8 cellular contexts compared by ENCODE assay signal in genomic region chr4:82462415-82462831, GRCh38. TPM values are rescaled to one million over a fixed set of nuclear protein-coding genes. Genes with fewer than 3 reads are reported as not detected.
DNase-seq lines count a peak whose midpoint lies in the region; ATAC-seq, FAIRE-seq and TF ChIP-seq lines count a peak whose summit lies in the region.

No MANE protein-coding gene starts in this region.

- intact Hi-C loops in mammary epithelial cell (cut with micrococcal nuclease) (loop anchor here (1.0 to 10.0 kb wide), 6 partner anchors 260 to 820 kb away; partner anchors contain the start of gene SCD5), kidney (cut with DNase I) (no loop called here)

- in situ Hi-C loops in ACHN (cut with HindIII; ENCODE audit: low pct_ligation_motif_present, low pct_unique_long_range_greater_than_20kb, low sequenced_read_pairs) = loop anchor here (25.0 kb wide), 1 partner anchor 275 kb away; no protein-coding TSS in a partner anchor
- in situ Hi-C loops in mammary epithelial cell (cut with MboI; ENCODE audit: low sequenced_read_pairs in 2 of 2) = loop anchor here (10.0 to 25.0 kb wide), 2 partner anchors 282 to 350 kb away; no protein-coding TSS in a partner anchor

- DNase-seq in ACHN (peak; percentile 77), NCI-H2107 treated with DMSO at 0.1 percent for 48 hours (lab: John Stamatoyannopoulos, UW; ENCODE audit: unreplicated experiment) (peak; percentile 38), WERI-Rb-1 (peak; percentile 88), mammary epithelial cell (peak; percentile 62), kidney (peak; percentile 85)
- peak; percentile 85 for DNase-seq in stimulated activated CD4-positive, alpha-beta T cell treated with anti-CD3 and anti-CD28 coated beads, Interleukin-1b, Interleukin-23, amount 100 ng/mL, for 48 hours

- H3K9me3 ChIP-seq in WERI-Rb-1 (ENCODE audit: severe bottlenecking) (no peaks in the 10 kb centered on the region), mammary epithelial cell (replicated peaks; ENCODE audit: insufficient read depth, low read length) (no peaks in the 10 kb centered on the region), kidney (ENCODE audit: control insufficient read depth in 1 of 2, low read length in 2 of 2) (no peaks in the 10 kb centered on the region)

- BruUV-seq in mammary epithelial cell (replicated peaks; lab: Mats Ljungman, UMichigan) = no TSS peak

- ATAC-seq in GM18519 (IDR thresholded peaks at IDR 0.05; ENCODE audit: low FRiP score, unreplicated experiment) = peak; percentile 62
- peak; percentile 73 for ATAC-seq in HG03066 (IDR thresholded peaks at IDR 0.05; ENCODE audit: low read depth, unreplicated experiment)

- no peak overlapping the region for H3K4me2 ChIP-seq in mammary epithelial cell (ENCODE audit: insufficient read depth, low read depth, low read length)

- H2AFZ ChIP-seq in mammary epithelial cell (ENCODE audit: low read depth, low read length) = no peak overlapping the region

- WGBS in mammary epithelial cell (ENCODE audit: low coverage, missing lambda C conversion rate) = 5% methylated on average over 7 of the region's 7 CpGs

- no peak overlapping the region for H3K9ac ChIP-seq in mammary epithelial cell (ENCODE audit: insufficient read depth, low read length)
- H3K9ac ChIP-seq in kidney (ENCODE audit: low read length in 2 of 2) = no peak overlapping the region

- no peak for FAIRE-seq in kidney (lab: Jason Lieb, UNC)

- TF ChIP-seq CTCF in WERI-Rb-1 (IDR thresholded peaks at IDR 0.05; ENCODE audit: low read depth, low read length) (peak; percentile 85), mammary epithelial cell (conservative IDR thresholded peaks at IDR 0.05 in 1 of 2, IDR thresholded peaks at IDR 0.05 in 1 of 2; ENCODE audit: extremely low read depth in 1 of 2, insufficient read depth in 1 of 2, low read depth in 1 of 2, low read length in 2 of 2) (peak; percentile 78 to 79), kidney (IDR thresholded peaks at IDR 0.05; ENCODE audit: borderline replicate concordance, extremely low read depth, insufficient read depth) (peak; percentile 93)

- no peaks in the 10 kb centered on the region for H3K79me2 ChIP-seq in mammary epithelial cell (ENCODE audit: insufficient read depth, low read length)

- no peaks in the 10 kb centered on the region for H4K20me1 ChIP-seq in mammary epithelial cell (ENCODE audit: insufficient read depth, low read length)

- H3K27me3 ChIP-seq in WERI-Rb-1 (ENCODE audit: insufficient read depth, low read depth, severe bottlenecking) (no peaks in the 10 kb centered on the region), mammary epithelial cell (ENCODE audit: insufficient read depth, low read length) (no peaks in the 10 kb centered on the region)

- CTCF ChIA-PET in mammary epithelial cell (lab: Charles Lee; ENCODE audit: low non-redundant PET) = interaction anchor here (0.6 kb wide), 6 partner anchors 259 to 618 kb away, joined by 3 to 8 read pairs (median 6); no protein-coding TSS in a partner anchor

- dilution Hi-C loops in mammary epithelial cell (cut with HindIII; ENCODE audit: low sequenced_read_pairs) = no loop called here

- H3K4me1 ChIP-seq in mammary epithelial cell (ENCODE audit: insufficient read depth, low read length) (no peaks in the 10 kb centered on the region), kidney (ENCODE audit: control insufficient read depth in 1 of 2, insufficient read depth in 1 of 2, low read depth in 1 of 2, low read length in 2 of 2) (peaks cover 0 to 2% of the 10 kb centered on the region in 2 donors)

- H3K27ac ChIP-seq in WERI-Rb-1 (peak overlapping the region; percentile 33; the same call in 1 of the 2 replicates), mammary epithelial cell (ENCODE audit: insufficient read depth, low read depth, low read length) (no peak overlapping the region), kidney (ENCODE audit: low read depth in 2 of 2, low read length in 2 of 2) (no peak overlapping the region)

- H3K36me3 ChIP-seq in WERI-Rb-1 = peaks cover 55% of the 10 kb centered on the region
- H3K36me3 ChIP-seq in mammary epithelial cell (ENCODE audit: insufficient read depth, low read length) = peaks cover 15% of the 10 kb centered on the region
- H3K36me3 ChIP-seq in kidney (ENCODE audit: control insufficient read depth in 1 of 2, insufficient read depth in 2 of 2, low read length in 2 of 2) = peaks cover 7 to 23% of the 10 kb centered on the region in 2 donors

- no peak overlapping the region for H3K4me3 ChIP-seq in WERI-Rb-1 (ENCODE audit: low read depth, low read length)
- no peak overlapping the region for H3K4me3 ChIP-seq in mammary epithelial cell (replicated peaks in 1 of 3; ENCODE audit: insufficient read depth in 1 of 3, low read depth in 2 of 3, low read length in 3 of 3)
- H3K4me3 ChIP-seq in kidney (ENCODE audit: low read length in 2 of 2) = no peak overlapping the region

RNA-seq across cellular contexts. Expression of gene ENOPH1, which starts 32.0 kb away (rescaled TPM):
- total RNA-seq in mammary epithelial cell (10 to 100 TPM; 37.7 to 40.5 TPM), kidney (30.3 TPM)
- polyA plus RNA-seq in mammary epithelial cell (16.5 TPM), kidney (ENCODE audit: insufficient read depth, low read depth, low replicate concordance) (36.0 TPM)
- 8.5 TPM for polyA minus RNA-seq in mammary epithelial cell

RNA-seq across cellular contexts. Expression of gene HNRNPDL, which starts 32.2 kb away (rescaled TPM):
- 100 to 1,000 TPM in 1 of 2 donors, 10 to 100 TPM in 1; 81.2 to 256 TPM for total RNA-seq in mammary epithelial cell
- polyA plus RNA-seq in mammary epithelial cell = 141 TPM
- 33.5 TPM for polyA minus RNA-seq in mammary epithelial cell
- 263 TPM for total RNA-seq in kidney
- polyA plus RNA-seq in kidney (ENCODE audit: insufficient read depth, low read depth, low replicate concordance) = 135 TPM

Comparison
In these comparisons a context has a peak if more than half of its experiments do, and no peak if none do; other contexts are left out.
1. DNase-seq: peak in every context shown above with its lines; median percentile 88 in WERI-Rb-1; 85 in kidney; 85 in stimulated activated CD4-positive, alpha-beta T cell treated with anti-CD3 and anti-CD28 coated beads, Interleukin-1b, Interleukin-23, amount 100 ng/mL, for 48 hours; 77 in ACHN; 62 in mammary epithelial cell; 38 in NCI-H2107 treated with DMSO at 0.1 percent for 48 hours.